19 cellular contexts compared by ENCODE assay signal in genomic region chr20:62211769-62212288, GRCh38. TPM values are rescaled to one million over a fixed set of nuclear protein-coding genes. Genes with fewer than 3 reads are reported as not detected.
A peak's percentile ranks its signal among the peaks of the same experiment; 100 is the strongest.
DNase-seq lines count a peak whose midpoint lies in the region; ATAC-seq, FAIRE-seq and TF ChIP-seq lines count a peak whose summit lies in the region.
"Had no signal": no experiment of that assay in that cellular context is flagged by ENCODE, and none has a peak within 500 bp of the region (broad histone marks: within the 10 kb centered on the region; RNA-seq: fewer than 3 reads in every experiment).

No MANE protein-coding gene starts in this region.

- H3K27me3 ChIP-seq in neuronal stem cell (ENCODE audit: control insufficient read depth in 3 of 3, insufficient read depth in 3 of 3, low read depth in 1 of 3, low read length in 3 of 3), result peaks cover 0 to under 1% (median 0%) of the 10 kb centered on the region in 3 experiments
- H3K27me3 ChIP-seq in naive thymus-derived CD4-positive, alpha-beta T cell (ENCODE audit: control insufficient read depth in 2 of 2, insufficient read depth in 2 of 2, low read length in 2 of 2), result no peaks in the 10 kb centered on the region

- H4K91ac ChIP-seq in neuronal stem cell (ENCODE audit: low read depth, low read length, poor library complexity), result no peak overlapping the region

- H3K9me3 ChIP-seq in kidney (ENCODE audit: control insufficient read depth in 1 of 2, low read length in 2 of 2) (no peaks in the 10 kb centered on the region), neuronal stem cell (replicated peaks in 1 of 2; ENCODE audit: control insufficient read depth in 2 of 2, insufficient read depth in 1 of 2, low read depth in 1 of 2, low read length in 2 of 2) (no peaks in the 10 kb centered on the region)
- H3K9me3 ChIP-seq in naive thymus-derived CD4-positive, alpha-beta T cell (ENCODE audit: control insufficient read depth in 2 of 3, low read length in 3 of 3), result no peaks in the 10 kb centered on the region
- H3K9me3 ChIP-seq: A549 had no signal

- H2BK15ac ChIP-seq in neuronal stem cell (ENCODE audit: low read length), result peak overlapping the region; percentile 87

- no CpG with 5 or more reads among the region's 9 CpGs for WGBS in neuronal stem cell (ENCODE audit: extremely low coverage in 2 of 2, insufficient read length in 2 of 2, insufficient replicate concordance in 1 of 2), 2 donors

- H3K27me3 Mint-ChIP-seq in brain, result no peaks in the 10 kb centered on the region
- H3K27me3 Mint-ChIP-seq in naive thymus-derived CD4-positive, alpha-beta T cell, result peaks cover 0 to 24% (median 11%) of the 10 kb centered on the region in 5 donors

- no peak overlapping the region for H2BK120ac ChIP-seq in neuronal stem cell (ENCODE audit: low read depth, low read length)

- no peak overlapping the region for H3K4me3 ChIP-seq in kidney (ENCODE audit: low read length in 2 of 2)
- no peak overlapping the region for H3K4me3 ChIP-seq in neuronal stem cell (ENCODE audit: low read length in 2 of 2)
- H3K4me3 ChIP-seq in naive thymus-derived CD4-positive, alpha-beta T cell (ENCODE audit: low read length), result no peak overlapping the region
- H3K4me3 ChIP-seq: A549 had no signal

- H4K8ac ChIP-seq in neuronal stem cell (ENCODE audit: low read depth, low read length), result no peak overlapping the region

- peak overlapping the region in 2 of 5 experiments; percentile 35 to 60 for H3K4me3 Mint-ChIP-seq in brain
- no peak overlapping the region for H3K4me3 Mint-ChIP-seq in naive thymus-derived CD4-positive, alpha-beta T cell
- H3K4me3 Mint-ChIP-seq: CD4-positive, alpha-beta T cell; H9 had no signal

- no peaks in the 10 kb centered on the region for H3K36me3 Mint-ChIP-seq in brain
- no peaks in the 10 kb centered on the region for H3K36me3 Mint-ChIP-seq in naive thymus-derived CD4-positive, alpha-beta T cell

- DNase-seq in Right ventricle myocardium inferior (ENCODE audit: missing footprints) (peak; percentile 20), Right ventricle myocardium superior (no peak), kidney (peak; percentile 51), neuronal stem cell (ENCODE audit: low spot score) (no peak), NCI-H345 (lab: John Stamatoyannopoulos, UW) (no peak), DMS153 treated with DMSO at 0.1 percent for 48 hours (lab: John Stamatoyannopoulos, UW; ENCODE audit: unreplicated experiment) (no peak)
- DNase-seq in naive thymus-derived CD4-positive, alpha-beta T cell, result no peak
- DNase-seq: AML-193; CD4-positive, alpha-beta T cell; DMS153; DMS79 treated with DMSO at 0.1 percent for 48 hours; GF-D8; H9 had no signal

- H3K23ac ChIP-seq in neuronal stem cell (ENCODE audit: low read depth, low read length, poor library complexity), result peak overlapping the region; percentile 25

- peak overlapping the region; percentile 91 for H2BK5ac ChIP-seq in neuronal stem cell (ENCODE audit: low read length)

- H3K36me3 ChIP-seq in kidney (ENCODE audit: control insufficient read depth in 1 of 2, insufficient read depth in 2 of 2, low read length in 2 of 2) (no peaks in the 10 kb centered on the region), neuronal stem cell (replicated peaks in 1 of 2; ENCODE audit: control insufficient read depth in 2 of 2, insufficient read depth in 2 of 2, low read length in 2 of 2) (no peaks in the 10 kb centered on the region)
- no peaks in the 10 kb centered on the region for H3K36me3 ChIP-seq in naive thymus-derived CD4-positive, alpha-beta T cell (ENCODE audit: control insufficient read depth in 2 of 3, insufficient read depth in 3 of 3, low read length in 3 of 3)

- H3K18ac ChIP-seq in neuronal stem cell (ENCODE audit: low read length), result peak overlapping the region; percentile 71

- H2BK12ac ChIP-seq in neuronal stem cell (ENCODE audit: low read length), result peak overlapping the region; percentile 4

- H3K9me3 Mint-ChIP-seq in brain, result no peaks in the 10 kb centered on the region
- no peaks in the 10 kb centered on the region for H3K9me3 Mint-ChIP-seq in naive thymus-derived CD4-positive, alpha-beta T cell
- H3K9me3 Mint-ChIP-seq: CD4-positive, alpha-beta T cell; H9 had no signal

- peak overlapping the region; percentile 85 for H2AFZ ChIP-seq in neuronal stem cell (ENCODE audit: low read length)

- POLR2A ChIA-PET in naive thymus-derived CD4-positive, alpha-beta T cell (lab: Charles Lee), result no interaction called here

- no peaks in the 10 kb centered on the region for H3K79me1 ChIP-seq in neuronal stem cell (ENCODE audit: low read depth, low read length)

- H3K14ac ChIP-seq in neuronal stem cell (ENCODE audit: low read length), result peak overlapping the region; percentile 90

- H3K9ac ChIP-seq in kidney (ENCODE audit: low read length in 2 of 2) (no peak overlapping the region), neuronal stem cell (ENCODE audit: low read depth, low read length, poor library complexity) (no peak overlapping the region)

- H2AK5ac ChIP-seq in neuronal stem cell (ENCODE audit: low read depth, low read length), result peak overlapping the region; percentile 91

- peaks cover 9% of the 10 kb centered on the region for H3K4me1 Mint-ChIP-seq in brain
- no peaks in the 10 kb centered on the region for H3K4me1 Mint-ChIP-seq in naive thymus-derived CD4-positive, alpha-beta T cell

- no peak for ATAC-seq in Right ventricle myocardium inferior
- ATAC-seq in Right ventricle myocardium superior (ENCODE audit: poor library complexity), result no peak
- no peak for ATAC-seq in naive thymus-derived CD4-positive, alpha-beta T cell

- intact Hi-C loops in Right ventricle myocardium inferior (cut with DNase I) (no loop called here), Right ventricle myocardium superior (cut with DNase I) (no loop called here), kidney (cut with DNase I) (no loop called here)
- intact Hi-C loops in naive thymus-derived CD4-positive, alpha-beta T cell (cut with micrococcal nuclease), result no loop called here

- TF ChIP-seq CTCF in brain (conservative IDR thresholded peaks at IDR 0.05) (no peak), kidney (IDR thresholded peaks at IDR 0.05; ENCODE audit: borderline replicate concordance, extremely low read depth, insufficient read depth) (no peak)

- H3K27ac Mint-ChIP-seq in brain, result peak overlapping the region in 4 of 5 experiments; percentile 68 to 93 (median 90)
- no peak overlapping the region for H3K27ac Mint-ChIP-seq in naive thymus-derived CD4-positive, alpha-beta T cell
- H3K27ac Mint-ChIP-seq: CD4-positive, alpha-beta T cell had no signal

- H3K4ac ChIP-seq in neuronal stem cell (ENCODE audit: low read length), result peak overlapping the region; percentile 76

- CTCF ChIA-PET in naive thymus-derived CD4-positive, alpha-beta T cell (lab: Charles Lee), result no interaction called here

- no peak for FAIRE-seq in kidney (lab: Jason Lieb, UNC)
- FAIRE-seq: A549, H1 had no signal

- H3K4me1 ChIP-seq in kidney (ENCODE audit: control insufficient read depth in 1 of 2, insufficient read depth in 1 of 2, low read depth in 1 of 2, low read length in 2 of 2), result no peaks in the 10 kb centered on the region
- peaks cover 8 to 15% of the 10 kb centered on the region in 2 donors for H3K4me1 ChIP-seq in neuronal stem cell (ENCODE audit: control insufficient read depth in 2 of 2, insufficient read depth in 1 of 2, low read depth in 1 of 2, low read length in 2 of 2)
- H3K4me1 ChIP-seq in naive thymus-derived CD4-positive, alpha-beta T cell (ENCODE audit: control insufficient read depth in 2 of 2, insufficient read depth in 2 of 2, low read length in 2 of 2), result no peaks in the 10 kb centered on the region

- no peak overlapping the region for H3K4me2 ChIP-seq in neuronal stem cell (ENCODE audit: insufficient read depth, low read length, poor library complexity, severe bottlenecking)
- H3K4me2 ChIP-seq: A549 had no signal

- no peak overlapping the region for H3K27ac ChIP-seq in kidney (ENCODE audit: low read depth in 2 of 2, low read length in 2 of 2)
- no peak overlapping the region for H3K27ac ChIP-seq in neuronal stem cell (replicated peaks; ENCODE audit: low read length)
- no peak overlapping the region for H3K27ac ChIP-seq in naive thymus-derived CD4-positive, alpha-beta T cell (ENCODE audit: low read depth, low read length)
- H3K27ac ChIP-seq: 22Rv1, A549, C4-2B had no signal

RNA-seq across cellular contexts. Expression of gene HRH3, which starts 8.2 kb away (rescaled TPM):
- total RNA-seq in Right ventricle myocardium inferior (not detected), Right ventricle myocardium superior (not detected), kidney (not detected)
- polyA plus RNA-seq in brain (ENCODE audit: insufficient read depth, low read depth, low replicate concordance) (30.9 TPM), kidney (ENCODE audit: insufficient read depth, low read depth, low replicate concordance) (not detected)
- 1.4 TPM for polyA plus RNA-seq in neuronal stem cell (2013, experiment 1 of 2)
- polyA plus RNA-seq in neuronal stem cell (2013, experiment 2 of 2), result 1.4 TPM
- not detected for total RNA-seq in naive thymus-derived CD4-positive, alpha-beta T cell
- polyA plus RNA-seq in naive thymus-derived CD4-positive, alpha-beta T cell, result not detected
- total RNA-seq: CD4-positive, alpha-beta T cell had no signal
- polyA plus RNA-seq: A549, BJ had no signal

RNA-seq across cellular contexts. Expression of gene OSBPL2, which starts 26.5 kb away (rescaled TPM):
- total RNA-seq in Right ventricle myocardium inferior (59.5 TPM), Right ventricle myocardium superior (52.3 TPM), kidney (57.1 TPM)
- polyA plus RNA-seq in brain (ENCODE audit: insufficient read depth, low read depth, low replicate concordance) (54.9 TPM), kidney (ENCODE audit: insufficient read depth, low read depth, low replicate concordance) (20.4 TPM)
- polyA plus RNA-seq in neuronal stem cell (2013, experiment 1 of 2), result 23.2 TPM
- 23.6 TPM for polyA plus RNA-seq in neuronal stem cell (2013, experiment 2 of 2)
- 10 to 100 TPM; 37.6 to 80.8 (median 69.3) TPM for total RNA-seq in naive thymus-derived CD4-positive, alpha-beta T cell
- 10 to 100 TPM; 14.6 to 23.4 TPM for polyA plus RNA-seq in naive thymus-derived CD4-positive, alpha-beta T cell

RNA-seq across cellular contexts. Expression of gene MTG2, which starts 29.0 kb away (rescaled TPM):
- total RNA-seq in Right ventricle myocardium inferior (21.6 TPM), Right ventricle myocardium superior (20.8 TPM), kidney (36.1 TPM)
- polyA plus RNA-seq in brain (ENCODE audit: insufficient read depth, low read depth, low replicate concordance) (47.9 TPM), kidney (ENCODE audit: insufficient read depth, low read depth, low replicate concordance) (45.2 TPM)
- 24.2 TPM for polyA plus RNA-seq in neuronal stem cell (2013, experiment 1 of 2)
- polyA plus RNA-seq in neuronal stem cell (2013, experiment 2 of 2), result 25.1 TPM
- 10 to 100 TPM; 20.4 to 51.5 (median 41.8) TPM for total RNA-seq in naive thymus-derived CD4-positive, alpha-beta T cell
- 10 to 100 TPM; 18.2 to 31.8 TPM for polyA plus RNA-seq in naive thymus-derived CD4-positive, alpha-beta T cell

Comparison
In these comparisons a context has a peak if more than half of its experiments do, and no peak if none do; other contexts are left out.
1. DNase-seq: peak in Right ventricle myocardium inferior (single experiment) and kidney (single experiment); none in Right ventricle myocardium superior (single experiment), neuronal stem cell (single experiment), NCI-H345 (single experiment), DMS153 treated with DMSO at 0.1 percent for 48 hours (single experiment) and naive thymus-derived CD4-positive, alpha-beta T cell (0 of 9).
2. H3K27ac Mint-ChIP-seq: peak in brain (4 of 5); none in naive thymus-derived CD4-positive, alpha-beta T cell (0 of 9).